In the genomic region with DNA sequence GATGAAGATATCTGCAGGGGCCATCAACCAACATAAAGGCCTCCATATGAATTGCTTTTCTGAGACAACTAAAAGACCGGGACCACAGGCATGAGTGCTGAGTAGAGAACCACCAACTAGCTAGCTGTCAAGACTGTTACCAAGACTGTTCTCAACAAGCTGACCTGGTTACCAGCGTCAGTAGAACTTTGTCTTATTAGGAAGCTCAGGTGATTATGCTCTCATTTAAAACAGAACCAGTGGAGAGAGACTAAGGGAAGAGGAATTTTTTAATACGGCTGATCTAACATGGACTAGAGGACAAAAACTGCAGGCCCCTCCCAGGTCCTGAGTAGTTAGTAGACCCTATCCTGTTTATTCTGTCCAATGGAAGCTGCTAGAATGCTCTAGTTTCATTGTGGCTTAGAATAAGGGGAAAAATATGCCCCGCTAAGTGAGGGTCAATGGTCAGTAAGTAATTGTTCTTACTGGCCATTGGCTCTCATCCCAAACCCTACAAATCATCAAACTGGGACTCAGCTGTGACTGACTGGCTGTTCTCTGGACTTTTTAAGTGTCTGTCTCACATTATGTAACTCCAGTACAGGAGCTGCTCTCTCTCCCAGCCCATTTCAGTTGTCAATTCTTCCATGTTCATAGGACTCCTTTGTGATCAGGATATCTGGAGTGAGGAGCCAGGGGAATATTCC, we compare ENCODE assay signal across 1 cellular context.
TF ChIP-seq lines count a peak whose summit lies in the region.

No MANE protein-coding gene starts in this region.

TF ChIP-seq in SK-N-SH, 30 proteins besides CTCF, POLR2A, EP300 and RAD21 (continued from another document):
- TF ChIP-seq PBX3 (IDR thresholded peaks at IDR 0.05), result no peak
- no peak for TF ChIP-seq GABPA (IDR thresholded peaks at IDR 0.05; ENCODE audit: low read depth)
- TF ChIP-seq, protein P1, sequence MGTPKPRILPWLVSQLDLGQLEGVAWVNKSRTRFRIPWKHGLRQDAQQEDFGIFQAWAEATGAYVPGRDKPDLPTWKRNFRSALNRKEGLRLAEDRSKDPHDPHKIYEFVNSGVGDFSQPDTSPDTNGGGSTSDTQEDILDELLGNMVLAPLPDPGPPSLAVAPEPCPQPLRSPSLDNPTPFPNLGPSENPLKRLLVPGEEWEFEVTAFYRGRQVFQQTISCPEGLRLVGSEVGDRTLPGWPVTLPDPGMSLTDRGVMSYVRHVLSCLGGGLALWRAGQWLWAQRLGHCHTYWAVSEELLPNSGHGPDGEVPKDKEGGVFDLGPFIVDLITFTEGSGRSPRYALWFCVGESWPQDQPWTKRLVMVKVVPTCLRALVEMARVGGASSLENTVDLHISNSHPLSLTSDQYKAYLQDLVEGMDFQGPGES (IDR thresholded peaks at IDR 0.05; ENCODE audit: low read depth, low read length), result no peak
- TF ChIP-seq, protein P2, sequence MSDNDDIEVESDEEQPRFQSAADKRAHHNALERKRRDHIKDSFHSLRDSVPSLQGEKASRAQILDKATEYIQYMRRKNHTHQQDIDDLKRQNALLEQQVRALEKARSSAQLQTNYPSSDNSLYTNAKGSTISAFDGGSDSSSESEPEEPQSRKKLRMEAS (IDR thresholded peaks at IDR 0.05; ENCODE audit: low read depth), result no peak
- no peak for TF ChIP-seq USF1 (IDR thresholded peaks at IDR 0.05; ENCODE audit: borderline replicate concordance, low read depth)
- no peak for TF ChIP-seq RXRA (IDR thresholded peaks at IDR 0.05; ENCODE audit: borderline replicate concordance, low read depth)
- no peak for TF ChIP-seq TEAD4 (IDR thresholded peaks at IDR 0.05; ENCODE audit: borderline replicate concordance, insufficient read depth)
- TF ChIP-seq NRF1 (IDR thresholded peaks at IDR 0.05; ENCODE audit: low read depth, low read length), result no peak
- no peak for TF ChIP-seq REST (IDR thresholded peaks at IDR 0.05; ENCODE audit: low read depth, low read length)
- no peak for TF ChIP-seq YY1 (IDR thresholded peaks at IDR 0.05; ENCODE audit: low read depth)
